21 cellular contexts compared by ENCODE assay signal in genomic region chr12:101115326-101115725, GRCh38.
"Had no signal": no experiment of that assay in that cellular context is flagged by ENCODE, and none has a peak within 500 bp of the region (broad histone marks: within the 10 kb centered on the region; RNA-seq: fewer than 3 reads in every experiment).

No MANE protein-coding gene starts in this region.

- DNase-seq: activated CD4-positive, alpha-beta T cell treated with anti-CD3 and anti-CD28 coated beads, Interleukin-2, amount 50 U/mL, for 4 hours; activated effector memory CD4-positive, alpha-beta T cell treated with anti-CD3 and anti-CD28 coated beads, Interleukin-2, amount 50 U/mL, for 16 hours; activated naive CD4-positive, alpha-beta T cell treated with anti-CD3 and anti-CD28 coated beads, Interleukin-2, amount 50 U/mL, for 16 hours; activated T-cell treated with anti-CD3 and anti-CD28 coated beads, Interleukin-2, amount 50 U/mL, for 72 hours; aorta; brain microvascular endothelial cell; colonic mucosa; endodermal cell; foreskin fibroblast; left cardiac atrium; mesenchymal stem cell; mucosa of descending colon; naive B cell; psoas muscle; right cardiac atrium; stimulated activated CD4-positive, alpha-beta T cell treated with anti-CD3 and anti-CD28 coated beads, Interleukin-15, amount 100 ng/mL, for 24 hours; stimulated activated CD4-positive, alpha-beta T cell treated with anti-CD3 and anti-CD28 coated beads, Interleukin-2, amount 100 ng/mL, for 48 hours; stomach; trophoblast cell had no signal

- ATAC-seq: activated CD4-positive, CD25-positive, alpha-beta regulatory T cell treated with anti-CD3 and anti-CD28 coated beads, Interleukin-2, amount 50 U/mL, for 24 hours; activated T-cell treated with anti-CD3 and anti-CD28 coated beads, Interleukin-2, amount 50 U/mL, for 72 hours; left cardiac atrium; mucosa of descending colon; psoas muscle; right cardiac atrium; stimulated activated effector memory CD8-positive, alpha-beta T cell treated with anti-CD3 and anti-CD28 coated beads, Interleukin-12 subunit alpha, Interleukin-12 subunit beta, amount 100 ng/mL, for 72 hours had no signal
